Comparison of ENCODE assay signal across 17 cellular contexts in the genomic region with DNA sequence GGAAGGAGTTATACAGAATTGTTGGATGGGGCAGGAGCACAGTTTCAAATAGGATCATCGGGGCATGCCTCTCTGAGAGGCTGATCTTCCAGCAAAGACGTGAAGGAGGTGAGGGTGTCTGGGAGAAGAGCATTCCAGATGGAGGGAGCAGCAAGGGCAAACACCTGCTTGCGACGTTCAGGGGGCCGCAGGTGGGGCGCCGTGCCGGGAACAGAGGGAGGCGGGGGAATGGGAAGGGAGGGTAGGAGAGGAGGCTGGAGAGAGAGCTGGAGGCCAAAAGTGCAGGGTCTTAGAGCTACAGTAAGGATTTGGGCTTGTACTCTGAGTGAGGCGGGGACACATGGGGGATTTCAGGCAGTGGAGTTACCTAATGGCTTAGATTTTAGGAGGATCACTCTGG. TPM values are rescaled to one million over a fixed set of nuclear protein-coding genes. Genes with fewer than 3 reads are reported as not detected.
A peak's percentile ranks its signal among the peaks of the same experiment; 100 is the strongest.
DNase-seq lines count a peak whose midpoint lies in the region; ATAC-seq and TF ChIP-seq lines count a peak whose summit lies in the region.
"Had no signal": no experiment of that assay in that cellular context is flagged by ENCODE, and none has a peak within 500 bp of the region (broad histone marks: within the 10 kb centered on the region; RNA-seq: fewer than 3 reads in every experiment).

No MANE protein-coding gene starts in this region.

- H3K4me3 Mint-ChIP-seq in activated naive CD8-positive, alpha-beta T cell treated with anti-CD3 and anti-CD28 coated beads, Interleukin-2, amount 50 U/mL, for 24 hours = no peak overlapping the region
- H3K4me3 Mint-ChIP-seq in activated naive CD8-positive, alpha-beta T cell treated with anti-CD3 and anti-CD28 coated beads for 36 hours = no peak overlapping the region
- H3K4me3 Mint-ChIP-seq in endothelial cell (ENCODE audit: unreplicated experiment) = no peak overlapping the region
- H3K4me3 Mint-ChIP-seq: B cell; CD4-positive, alpha-beta T cell; CD8-positive, alpha-beta memory T cell had no signal

- peak; percentile 5 for DNase-seq in NCI-H82 (lab: John Stamatoyannopoulos, UW)
- DNase-seq in NCI-H82 treated with DMSO at 0.1 percent for 48 hours (lab: John Stamatoyannopoulos, UW; ENCODE audit: unreplicated experiment) = no peak
- no peak for DNase-seq in activated naive CD8-positive, alpha-beta T cell treated with anti-CD3 and anti-CD28 coated beads, Interleukin-2, amount 50 U/mL, for 24 hours
- DNase-seq in activated naive CD8-positive, alpha-beta T cell treated with anti-CD3 and anti-CD28 coated beads for 36 hours = no peak
- no peak for DNase-seq in endothelial cell (ENCODE audit: low spot score)
- no peak for DNase-seq in cardiac septum (ENCODE audit: low spot score)
- DNase-seq: Calu3; CD4-positive, alpha-beta T cell; CD8-positive, alpha-beta memory T cell; DND-41; GM23248; H7; HCEC 1CT had no signal

- H3K4me1 Mint-ChIP-seq in activated naive CD8-positive, alpha-beta T cell treated with anti-CD3 and anti-CD28 coated beads, Interleukin-2, amount 50 U/mL, for 24 hours = no peaks in the 10 kb centered on the region
- H3K4me1 Mint-ChIP-seq in activated naive CD8-positive, alpha-beta T cell treated with anti-CD3 and anti-CD28 coated beads for 36 hours = no peaks in the 10 kb centered on the region
- H3K4me1 Mint-ChIP-seq in endothelial cell (ENCODE audit: unreplicated experiment) = no peaks in the 10 kb centered on the region
- H3K4me1 Mint-ChIP-seq: B cell; CD8-positive, alpha-beta memory T cell had no signal

- no peaks in the 10 kb centered on the region for H3K9me3 Mint-ChIP-seq in activated naive CD8-positive, alpha-beta T cell treated with anti-CD3 and anti-CD28 coated beads, Interleukin-2, amount 50 U/mL, for 24 hours
- H3K9me3 Mint-ChIP-seq in activated naive CD8-positive, alpha-beta T cell treated with anti-CD3 and anti-CD28 coated beads for 36 hours = no peaks in the 10 kb centered on the region
- no peaks in the 10 kb centered on the region for H3K9me3 Mint-ChIP-seq in endothelial cell (ENCODE audit: unreplicated experiment)
- H3K9me3 Mint-ChIP-seq: CD4-positive, alpha-beta T cell; CD8-positive, alpha-beta memory T cell had no signal

- no peak for TF ChIP-seq CTCF in endothelial cell (IDR thresholded peaks at IDR 0.05; ENCODE audit: unreplicated experiment)

- H3K36me3 Mint-ChIP-seq in activated naive CD8-positive, alpha-beta T cell treated with anti-CD3 and anti-CD28 coated beads, Interleukin-2, amount 50 U/mL, for 24 hours (ENCODE audit: low read depth) = no peaks in the 10 kb centered on the region
- H3K36me3 Mint-ChIP-seq in activated naive CD8-positive, alpha-beta T cell treated with anti-CD3 and anti-CD28 coated beads for 36 hours = no peaks in the 10 kb centered on the region
- peaks cover 13% of the 10 kb centered on the region for H3K36me3 Mint-ChIP-seq in endothelial cell (ENCODE audit: low read depth, unreplicated experiment)
- H3K36me3 Mint-ChIP-seq: CD8-positive, alpha-beta memory T cell had no signal

- intact Hi-C loops in cardiac septum (cut with DNase I) = no loop called here

- H3K27me3 Mint-ChIP-seq in activated naive CD8-positive, alpha-beta T cell treated with anti-CD3 and anti-CD28 coated beads, Interleukin-2, amount 50 U/mL, for 24 hours = peaks cover 12% of the 10 kb centered on the region
- no peaks in the 10 kb centered on the region for H3K27me3 Mint-ChIP-seq in activated naive CD8-positive, alpha-beta T cell treated with anti-CD3 and anti-CD28 coated beads for 36 hours
- peaks cover 7% of the 10 kb centered on the region for H3K27me3 Mint-ChIP-seq in endothelial cell (ENCODE audit: unreplicated experiment)

- peak overlapping the region; percentile 17 for H3K27ac Mint-ChIP-seq in activated naive CD8-positive, alpha-beta T cell treated with anti-CD3 and anti-CD28 coated beads, Interleukin-2, amount 50 U/mL, for 24 hours
- no peak overlapping the region for H3K27ac Mint-ChIP-seq in activated naive CD8-positive, alpha-beta T cell treated with anti-CD3 and anti-CD28 coated beads for 36 hours
- peak overlapping the region; percentile 12 for H3K27ac Mint-ChIP-seq in endothelial cell (ENCODE audit: unreplicated experiment)
- H3K27ac Mint-ChIP-seq: B cell; CD4-positive, alpha-beta T cell; CD8-positive, alpha-beta memory T cell had no signal

- ATAC-seq in activated naive CD8-positive, alpha-beta T cell treated with anti-CD3 and anti-CD28 coated beads, Interleukin-2, amount 50 U/mL, for 24 hours = no peak
- ATAC-seq in GM21447 (IDR thresholded peaks at IDR 0.05; ENCODE audit: unreplicated experiment) = no peak
- ATAC-seq in HG02678 (IDR thresholded peaks at IDR 0.05; ENCODE audit: unreplicated experiment) = no peak

RNA-seq across cellular contexts. Expression of gene APOL5, which starts 13.6 kb away (rescaled TPM):
- not detected for total RNA-seq in activated naive CD8-positive, alpha-beta T cell treated with anti-CD3 and anti-CD28 coated beads for 36 hours
- not detected for total RNA-seq in endothelial cell (ENCODE audit: unreplicated experiment)
- not detected for total RNA-seq in cardiac septum
- total RNA-seq: B cell; Calu3; CD4-positive, alpha-beta T cell; CD8-positive, alpha-beta memory T cell; GM23248; H1; H7 had no signal
